ENCODE assay signal across 14 cellular contexts in genomic region chr12:48004941-48005749, GRCh38. TPM values are rescaled to one million over a fixed set of nuclear protein-coding genes. Genes with fewer than 3 reads are reported as not detected.
DNase-seq lines count a peak whose midpoint lies in the region; ATAC-seq and TF ChIP-seq lines count a peak whose summit lies in the region.
"Had no signal": no experiment of that assay in that cellular context is flagged by ENCODE, and none has a peak within 500 bp of the region (broad histone marks: within the 10 kb centered on the region; RNA-seq: fewer than 3 reads in every experiment).

No MANE protein-coding gene starts in this region.

- peak overlapping the region in 2 of 5 experiments; percentile 45 to 82 for H3K27ac Mint-ChIP-seq in brain
- no peak overlapping the region for H3K27ac Mint-ChIP-seq in naive thymus-derived CD4-positive, alpha-beta T cell

- peaks cover 34% of the 10 kb centered on the region for H3K4me1 Mint-ChIP-seq in brain
- H3K4me1 Mint-ChIP-seq in naive thymus-derived CD4-positive, alpha-beta T cell = peaks cover 21 to 43% (median 39%) of the 10 kb centered on the region in 7 donors

- no peaks in the 10 kb centered on the region for H3K9me3 ChIP-seq in BLaER1 treated with 17β-estradiol and CSF1 and Interleukin-3, amounts not matched to agents 10 nM and 100 nM (replicated peaks in 1 of 11)
- no peaks in the 10 kb centered on the region for H3K9me3 ChIP-seq in HEK293 (ENCODE audit: control insufficient read depth, insufficient read depth, low read depth, low read length)
- no peaks in the 10 kb centered on the region for H3K9me3 ChIP-seq in naive thymus-derived CD4-positive, alpha-beta T cell (ENCODE audit: control insufficient read depth in 2 of 3, low read length in 3 of 3)
- H3K9me3 ChIP-seq: transverse colon had no signal

- H4K20me1 ChIP-seq in BLaER1 treated with 17β-estradiol and CSF1 and Interleukin-3, amounts not matched to agents 10 nM and 100 nM = peaks cover 0 to 53% (median 32%) of the 10 kb centered on the region in 11 experiments; a peak in 17 of 22 replicates

- intact Hi-C loops in naive thymus-derived CD4-positive, alpha-beta T cell (cut with micrococcal nuclease) = loop anchor here (5.0 to 10.0 kb wide), 5 partner anchors 43 to 610 kb away; partner anchors contain the start of genes CCDC184 (in 1 of the 2), SENP1 (in 1 of the 2) and TMEM106C (in 1 of the 2)

- POLR2A ChIA-PET in HEK293 (lab: Yijun Ruan, JAX) = no interaction called here
- POLR2A ChIA-PET in naive thymus-derived CD4-positive, alpha-beta T cell (lab: Charles Lee) = interaction anchor here (1.7 kb wide), 1 partner anchor 12 kb away, joined by 5 read pairs; no protein-coding TSS in a partner anchor

- peak overlapping the region in 1 of 11 experiments; percentile 40; a peak in 1 of 22 replicates for H3K9ac ChIP-seq in BLaER1 treated with 17β-estradiol and CSF1 and Interleukin-3, amounts not matched to agents 10 nM and 100 nM

- DNase-seq in naive thymus-derived CD4-positive, alpha-beta T cell = no peak
- DNase-seq in Ammon's horn (ENCODE audit: low spot score) = no peak
- DNase-seq in AG08396 (ENCODE audit: low spot score) = no peak
- no peak for DNase-seq in NCI-H187 treated with DMSO at 0.1 percent for 48 hours (lab: John Stamatoyannopoulos, UW)
- DNase-seq: cortex of kidney, foreskin melanocyte, NCI-H524 treated with DMSO at 0.1 percent for 48 hours, SHP77 treated with DMSO at 0.1 percent for 48 hours, transverse colon had no signal

- no peak overlapping the region for H3K27ac ChIP-seq in BLaER1 treated with 17β-estradiol and CSF1 and Interleukin-3, amounts not matched to agents 10 nM and 100 nM
- peak overlapping the region; percentile 43; the same call in 1 of the 2 replicates for H3K27ac ChIP-seq in HEK293 (ENCODE audit: extremely low read depth, low read depth, low read length)
- H3K27ac ChIP-seq in naive thymus-derived CD4-positive, alpha-beta T cell (ENCODE audit: low read depth, low read length) = no peak overlapping the region
- H3K27ac ChIP-seq: transverse colon had no signal

- peaks cover 62 to 80% (median 71%) of the 10 kb centered on the region in 11 experiments for H3K27me3 ChIP-seq in BLaER1 treated with 17β-estradiol and CSF1 and Interleukin-3, amounts not matched to agents 10 nM and 100 nM
- H3K27me3 ChIP-seq in naive thymus-derived CD4-positive, alpha-beta T cell (ENCODE audit: control insufficient read depth in 2 of 2, insufficient read depth in 2 of 2, low read length in 2 of 2) = peaks cover 25 to 39% of the 10 kb centered on the region in 2 donors

- no peak for ATAC-seq in naive thymus-derived CD4-positive, alpha-beta T cell
- ATAC-seq in GM18502 (IDR thresholded peaks at IDR 0.05; ENCODE audit: poor library complexity, unreplicated experiment) = no peak

- no peaks in the 10 kb centered on the region for H3K9me3 Mint-ChIP-seq in brain
- H3K9me3 Mint-ChIP-seq in naive thymus-derived CD4-positive, alpha-beta T cell = peaks cover 0 to 1% (median 0%) of the 10 kb centered on the region in 11 donors

- H3K4me3 Mint-ChIP-seq in brain = peak overlapping the region in 4 of 5 experiments; percentile 64 to 90 (median 82)
- peak overlapping the region; percentile 48 to 84 (median 78) for H3K4me3 Mint-ChIP-seq in naive thymus-derived CD4-positive, alpha-beta T cell

- H3K36me3 ChIP-seq in BLaER1 treated with 17β-estradiol and CSF1 and Interleukin-3, amounts not matched to agents 10 nM and 100 nM = no peaks in the 10 kb centered on the region
- no peaks in the 10 kb centered on the region for H3K36me3 ChIP-seq in HEK293 (ENCODE audit: control insufficient read depth in 2 of 2, insufficient read depth in 1 of 2, low read length in 2 of 2)
- no peaks in the 10 kb centered on the region for H3K36me3 ChIP-seq in naive thymus-derived CD4-positive, alpha-beta T cell (ENCODE audit: control insufficient read depth in 2 of 3, insufficient read depth in 3 of 3, low read length in 3 of 3)
- H3K36me3 ChIP-seq: transverse colon had no signal

- H3K4me3 ChIP-seq in BLaER1 treated with 17β-estradiol and CSF1 and Interleukin-3, amounts not matched to agents 10 nM and 100 nM = peak overlapping the region; percentile 38 to 68 (median 53)
- no peak overlapping the region for H3K4me3 ChIP-seq in HEK293 (ENCODE audit: low read depth, low read length)
- peak overlapping the region; percentile 58 for H3K4me3 ChIP-seq in naive thymus-derived CD4-positive, alpha-beta T cell (ENCODE audit: low read length)

- CTCF ChIA-PET in HEK293 (lab: Yijun Ruan, JAX) = interaction anchor here (0.6 kb wide), 1 partner anchor 290 kb away, joined by 4 read pairs; no protein-coding TSS in a partner anchor
- CTCF ChIA-PET in naive thymus-derived CD4-positive, alpha-beta T cell (lab: Charles Lee) = no interaction called here

- peaks cover 84% of the 10 kb centered on the region for H3K27me3 Mint-ChIP-seq in brain
- H3K27me3 Mint-ChIP-seq in naive thymus-derived CD4-positive, alpha-beta T cell = peaks cover 82 to 95% (median 87%) of the 10 kb centered on the region in 5 donors

- H3K4me1 ChIP-seq in BLaER1 treated with 17β-estradiol and CSF1 and Interleukin-3, amounts not matched to agents 10 nM and 100 nM = peaks cover 25 to 38% (median 35%) of the 10 kb centered on the region in 10 experiments; a peak in 19 of 20 replicates
- peaks cover 18% of the 10 kb centered on the region for H3K4me1 ChIP-seq in HEK293 (ENCODE audit: control insufficient read depth, insufficient read depth, low read length)
- peaks cover 34 to 45% of the 10 kb centered on the region in 2 donors for H3K4me1 ChIP-seq in naive thymus-derived CD4-positive, alpha-beta T cell (ENCODE audit: control insufficient read depth in 2 of 2, insufficient read depth in 2 of 2, low read length in 2 of 2)

- H3K36me3 Mint-ChIP-seq in brain = no peaks in the 10 kb centered on the region
- H3K36me3 Mint-ChIP-seq in naive thymus-derived CD4-positive, alpha-beta T cell = no peaks in the 10 kb centered on the region

- H3K4me2 ChIP-seq in BLaER1 treated with 17β-estradiol and CSF1 and Interleukin-3, amounts not matched to agents 10 nM and 100 nM = peak overlapping the region; percentile 85 to 95 (median 89)

- TF ChIP-seq CTCF in HEK293 (tag by site-specific recombination; IDR thresholded peaks at IDR 0.05) (no peak), brain (conservative IDR thresholded peaks at IDR 0.05) (no peak)

TF ChIP-seq in HEK293, 187 proteins besides CTCF, POLR2A, EP300 and RAD21:
- TF ChIP-seq ZNF473 (tag by site-specific recombination; IDR thresholded peaks at IDR 0.05) (no peak), ZNF23 (tag by site-specific recombination; IDR thresholded peaks at IDR 0.05; ENCODE audit: borderline replicate concordance) (no peak), ZSCAN18 (tag by site-specific recombination; IDR thresholded peaks at IDR 0.05) (no peak), PRDM6 (tag by site-specific recombination; IDR thresholded peaks at IDR 0.05) (no peak), ZNF664 (tag by site-specific recombination; IDR thresholded peaks at IDR 0.05) (no peak), ZNF777 (tag by site-specific recombination; IDR thresholded peaks at IDR 0.05; ENCODE audit: borderline replicate concordance) (no peak), REPIN1 (tag by site-specific recombination; IDR thresholded peaks at IDR 0.05; ENCODE audit: low read depth) (no peak), YY2 (tag by site-specific recombination; IDR thresholded peaks at IDR 0.05) (no peak)

RNA-seq across cellular contexts. Expression of gene COL2A1, which starts 0.9 kb away (rescaled TPM):
- polyA plus RNA-seq in brain (ENCODE audit: insufficient read depth, low read depth, low replicate concordance) = 1.7 TPM
- not detected for total RNA-seq in naive thymus-derived CD4-positive, alpha-beta T cell
- polyA plus RNA-seq in naive thymus-derived CD4-positive, alpha-beta T cell = not detected
- total RNA-seq: mesenteric fat pad had no signal

RNA-seq across cellular contexts. Expression of gene TMEM106C, which starts 41.7 kb away (rescaled TPM):
- 154 TPM for polyA plus RNA-seq in brain (ENCODE audit: insufficient read depth, low read depth, low replicate concordance)
- 100 to 1,000 TPM in 1 of 5 experiments, 10 to 100 TPM in 4; 20.7 to 120 (median 34.4) TPM for total RNA-seq in naive thymus-derived CD4-positive, alpha-beta T cell
- 10 to 100 TPM; 52.6 to 57.3 TPM for polyA plus RNA-seq in naive thymus-derived CD4-positive, alpha-beta T cell
